ENCODE assay signal across 10 cellular contexts in the genomic region with DNA sequence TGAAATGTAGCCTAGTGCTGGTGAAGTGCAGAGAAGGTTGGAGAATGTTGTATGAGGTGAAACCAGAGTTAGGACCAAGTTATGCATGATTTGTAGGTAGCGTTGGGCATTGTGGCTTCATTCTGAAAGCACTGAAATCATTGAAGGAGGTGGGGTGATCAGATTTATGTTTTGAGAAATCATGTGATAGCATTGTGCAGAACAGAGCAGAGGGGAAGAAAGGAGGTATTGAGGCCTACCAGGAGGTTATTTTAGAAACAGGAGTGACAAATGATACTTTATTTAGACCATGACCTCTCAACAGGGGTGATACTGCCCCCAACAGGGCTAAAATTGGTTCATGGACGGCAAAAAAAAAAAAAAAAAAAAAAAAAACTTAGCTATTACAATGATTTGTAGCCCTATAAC. TPM values are rescaled to one million over a fixed set of nuclear protein-coding genes. Genes with fewer than 3 reads are reported as not detected.
DNase-seq lines count a peak whose midpoint lies in the region; ATAC-seq and TF ChIP-seq lines count a peak whose summit lies in the region.
"Had no signal": no experiment of that assay in that cellular context is flagged by ENCODE, and none has a peak within 500 bp of the region (broad histone marks: within the 10 kb centered on the region; RNA-seq: fewer than 3 reads in every experiment).

No MANE protein-coding gene starts in this region.

- H2AFZ ChIP-seq in SK-N-SH (ENCODE audit: low read depth) = no peak overlapping the region; the same call in 1 of the 2 replicates

- H3K9me2 ChIP-seq in SK-N-SH = no peaks in the 10 kb centered on the region

- no peaks in the 10 kb centered on the region for H3K4me1 ChIP-seq in SK-N-SH (ENCODE audit: control insufficient read depth in 1 of 2, insufficient read depth in 2 of 2, low read depth in 1 of 2, low read length in 1 of 2)
- peaks cover 8% of the 10 kb centered on the region for H3K4me1 ChIP-seq in psoas muscle
- H3K4me1 ChIP-seq: BLaER1 had no signal

- no peak overlapping the region for H3K4me2 ChIP-seq in SK-N-SH
- H3K4me2 ChIP-seq: BLaER1 had no signal

- H3K27ac ChIP-seq in SK-N-SH (ENCODE audit: low read depth in 2 of 2, low read length in 1 of 2) (no peak overlapping the region), psoas muscle (no peak overlapping the region)
- H3K27ac ChIP-seq: BLaER1 had no signal

- H3K4me3 Mint-ChIP-seq in HFFc6 = no peak overlapping the region

- no peaks in the 10 kb centered on the region for H3K79me2 ChIP-seq in SK-N-SH (ENCODE audit: insufficient read depth)

- TF ChIP-seq EP300 in SK-N-SH (IDR thresholded peaks at IDR 0.05; ENCODE audit: borderline replicate concordance in 1 of 2, low read depth in 1 of 2, low read length in 1 of 2) = no peak

- H3K4me3 ChIP-seq in SK-N-SH (ENCODE audit: low read depth in 2 of 2, low read length in 1 of 2) = no peak overlapping the region
- H3K4me3 ChIP-seq in NB4 (ENCODE audit: low read depth, low read length) = no peak overlapping the region
- no peak overlapping the region for H3K4me3 ChIP-seq in psoas muscle
- H3K4me3 ChIP-seq: BLaER1 had no signal

- H3F3A ChIP-seq in SK-N-SH (replicated peaks; ENCODE audit: insufficient read depth) = no peaks in the 10 kb centered on the region

- H3K9ac ChIP-seq in SK-N-SH = no peak overlapping the region
- H3K9ac ChIP-seq: BLaER1 had no signal

- no peak overlapping the region for H3K27ac Mint-ChIP-seq in HFFc6

- no peaks in the 10 kb centered on the region for H3K36me3 ChIP-seq in SK-N-SH (replicated peaks in 1 of 2; ENCODE audit: control insufficient read depth in 1 of 2, insufficient read depth in 2 of 2, low read length in 1 of 2)
- no peaks in the 10 kb centered on the region for H3K36me3 ChIP-seq in psoas muscle (ENCODE audit: insufficient read depth in 1 of 2, low read depth in 1 of 2)
- H3K36me3 ChIP-seq: BLaER1 had no signal

- H3K27me3 ChIP-seq in SK-N-SH (ENCODE audit: insufficient read depth) (no peaks in the 10 kb centered on the region), psoas muscle (ENCODE audit: insufficient read depth in 3 of 3, low read length in 2 of 3) (no peaks in the 10 kb centered on the region)
- H3K27me3 ChIP-seq: BLaER1 had no signal

- no peak for ATAC-seq in SK-N-SH treated with all-trans-retinoic acid at 6 μM for 48 hours
- ATAC-seq in psoas muscle = peak; percentile 73 to 98 (median 89)
- ATAC-seq in HG02970 (IDR thresholded peaks at IDR 0.05; ENCODE audit: low FRiP score, unreplicated experiment) = no peak
- ATAC-seq in sciatic nerve = no peak

- POLR2A ChIA-PET in SK-N-SH (lab: Yijun Ruan, JAX) = no interaction called here

- DNase-seq in SK-N-SH (no peak), HFFc6 (no peak), NB4 (ENCODE audit: low read depth) (peak; percentile 42), psoas muscle (no peak), kidney glomerular epithelial cell (lab: John Stamatoyannopoulos, UW) (no peak), sciatic nerve (ENCODE audit: low spot score) (no peak)
- DNase-seq: NCI-H1417 treated with DMSO at 0.1 percent for 48 hours had no signal

- intact Hi-C loops in psoas muscle (cut with DNase I) (no loop called here), sciatic nerve (cut with DNase I) (no loop called here)

- H3K36me3 Mint-ChIP-seq in HFFc6 (ENCODE audit: low read depth) = no peaks in the 10 kb centered on the region

- H3K9me3 Mint-ChIP-seq in HFFc6 = no peaks in the 10 kb centered on the region; the same call in none of the 2 replicates

- H3K4me1 Mint-ChIP-seq in HFFc6 (ENCODE audit: low read depth) = no peaks in the 10 kb centered on the region

- WGBS in SK-N-SH (ENCODE audit: low lambda C conversion rate) = 62% methylated on average over 2 of the region's 2 CpGs
- WGBS in psoas muscle, 3 donors = 48 to 51% (median 51%) methylated on average over 2 of the region's 2 CpGs

- H3K9me3 ChIP-seq in SK-N-SH (no peaks in the 10 kb centered on the region), psoas muscle (no peaks in the 10 kb centered on the region)
- H3K9me3 ChIP-seq: BLaER1 had no signal

- TF ChIP-seq RAD21 in SK-N-SH (IDR thresholded peaks at IDR 0.05; ENCODE audit: low read length) = peak; percentile 39; the same call in 1 of the 2 replicates

- no peaks in the 10 kb centered on the region for H4K20me1 ChIP-seq in SK-N-SH (ENCODE audit: insufficient read depth)
- H4K20me1 ChIP-seq: BLaER1 had no signal

- H3K27me3 Mint-ChIP-seq in HFFc6 (ENCODE audit: insufficient read depth) = no peaks in the 10 kb centered on the region

- CTCF ChIA-PET in SK-N-SH (lab: Yijun Ruan, JAX) = interaction anchor here (1.2 kb wide), 1 partner anchor 22 kb away, joined by 4 read pairs; no protein-coding TSS in a partner anchor

- no peak for TF ChIP-seq POLR2A in NB4 (IDR thresholded peaks at IDR 0.05; ENCODE audit: extremely low read depth, insufficient read length)

- TF ChIP-seq CTCF in SK-N-SH (IDR thresholded peaks at IDR 0.05) (peak; percentile 31; the same call in 1 of the 2 replicates), HFFc6 (IDR thresholded peaks at IDR 0.05) (peak; percentile 35; the same call in 1 of the 2 replicates), NB4 (IDR thresholded peaks at IDR 0.05; ENCODE audit: low read depth, low read length) (peak; percentile 33), psoas muscle (IDR thresholded peaks at IDR 0.05) (no peak)

TF ChIP-seq in SK-N-SH, 30 proteins besides CTCF, POLR2A, EP300 and RAD21:
- TF ChIP-seq GATA2 (CRISPR knock-in tag; IDR thresholded peaks at IDR 0.05) = no peak

TF ChIP-seq in SK-N-SH treated with all-trans-retinoic acid at 6 μM for 48 hours, 23 proteins besides CTCF, POLR2A, EP300 and RAD21:
- TF ChIP-seq ISL1 (CRISPR knock-in tag; IDR thresholded peaks at IDR 0.05) (no peak), RARB (CRISPR knock-in tag; IDR thresholded peaks at IDR 0.05) (no peak)

RNA-seq across cellular contexts. Expression of a gene that starts 15.6 kb away (rescaled TPM):
- polyA plus RNA-seq in SK-N-SH (2012; rRNA removed) = 57.6 and 64.5 TPM in 2 replicates
- 72.9 and 119 TPM in 2 replicates for polyA plus RNA-seq in SK-N-SH (2012; cell fraction: cytosol; rRNA removed)
- 48.8 and 72.9 TPM in 2 replicates for polyA plus RNA-seq in SK-N-SH (2012; cell fraction: nucleus; rRNA removed)
- total RNA-seq in HFFc6 (2021; fragmentation: NEBNext Ultra II Directional; extraction: Animal tissue kit (Norgen Biotek cat#: 25700)) = 10 to 100 TPM; 26.7 to 41.2 (median 28.6) TPM
- total RNA-seq in psoas muscle = 10 to 100 TPM; 29.2 to 50.1 (median 38.8) TPM
- polyA plus RNA-seq in psoas muscle = 10 to 100 TPM; 20.5 to 42.3 (median 38.6) TPM
- 66.2 TPM for total RNA-seq in sciatic nerve

Comparison
In these comparisons a context has a peak if more than half of its experiments do, and no peak if none do; other contexts are left out.
1. ATAC-seq: peak in psoas muscle (4 of 4); none in SK-N-SH treated with all-trans-retinoic acid at 6 μM for 48 hours (single experiment), HG02970 (single experiment) and sciatic nerve (single experiment).